ENCODE assay signal across 1 cellular context in genomic region chr13:97237388-97237787, GRCh38.
TF ChIP-seq lines count a peak whose summit lies in the region.

No MANE protein-coding gene starts in this region.

TF ChIP-seq in HepG2, 621 proteins besides CTCF, POLR2A, EP300 and RAD21:
- no peak for TF ChIP-seq ZBTB20 (CRISPR knock-in tag; IDR thresholded peaks at IDR 0.05; ENCODE audit: borderline replicate concordance, low read depth)
- TF ChIP-seq ADNP (CRISPR knock-in tag; IDR thresholded peaks at IDR 0.05): no peak
- TF ChIP-seq POLR2AphosphoS2 (IDR thresholded peaks at IDR 0.05; ENCODE audit: low read depth, low read length): 0 out of 2 replicates have a peak, but pooled peaks have one; percentile 10
- no peak for TF ChIP-seq ZNF446 (CRISPR knock-in tag; IDR thresholded peaks at IDR 0.05)
TF ChIP-seq in HepG2: peak in this region for 1.
